In the genomic region with DNA sequence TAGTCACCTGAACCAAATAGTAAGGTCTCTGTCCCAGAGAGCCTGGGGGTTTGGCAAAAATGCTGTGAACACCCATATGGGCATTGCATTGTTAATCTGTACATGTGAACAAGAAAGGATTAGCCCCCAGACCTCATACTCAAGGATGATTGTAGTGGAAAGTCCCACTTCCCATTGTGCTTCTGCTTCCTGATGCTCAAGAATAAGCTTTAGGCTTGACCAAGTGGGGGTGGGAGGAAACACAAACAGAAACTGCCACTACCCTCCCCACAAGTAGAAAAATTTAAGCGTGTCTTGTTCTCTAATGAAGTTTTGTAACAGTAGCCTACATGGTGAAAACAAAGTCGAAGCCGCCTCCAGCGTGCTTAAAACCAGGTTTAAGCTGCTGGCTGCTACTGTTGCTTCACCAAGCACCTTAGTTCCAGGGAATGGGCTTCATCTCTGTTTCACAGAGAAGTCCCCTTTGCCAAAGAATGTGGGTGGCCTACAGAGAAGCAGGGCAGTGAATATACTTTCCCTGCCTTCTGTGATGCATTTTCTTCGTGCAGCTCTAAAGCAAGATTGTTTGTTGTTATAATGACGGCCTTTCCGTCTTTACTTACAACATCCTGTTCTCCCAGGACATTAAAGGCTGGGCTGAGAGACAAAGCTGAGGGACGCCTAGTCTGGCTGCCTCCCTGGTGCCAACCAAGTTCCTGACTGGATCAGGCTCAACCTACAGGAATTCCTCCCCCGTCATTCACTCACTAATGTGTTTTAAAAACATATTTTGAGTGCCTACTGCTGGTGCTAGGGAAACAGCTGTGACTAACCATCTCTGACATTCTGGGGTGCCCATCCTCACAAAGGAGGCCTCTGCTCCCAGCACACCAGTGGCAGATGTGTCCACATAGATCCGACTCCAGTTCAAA, we compare ENCODE assay signal across 1 cellular context.
TF ChIP-seq lines count a peak whose summit lies in the region.

No MANE protein-coding gene starts in this region.

TF ChIP-seq in H1, 55 proteins besides CTCF, POLR2A, EP300 and RAD21:
- TF ChIP-seq HDAC6 (IDR thresholded peaks at IDR 0.05; ENCODE audit: low read depth, low read length), result no peak
- no peak for TF ChIP-seq MAFK (IDR thresholded peaks at IDR 0.05; ENCODE audit: low read depth, low read length)
- no peak for TF ChIP-seq SP1 (IDR thresholded peaks at IDR 0.05; ENCODE audit: low read depth, low read length)
- TF ChIP-seq RBBP5 (IDR thresholded peaks at IDR 0.05; ENCODE audit: borderline replicate concordance, low read depth, low read length), result no peak
- TF ChIP-seq KDM1A (IDR thresholded peaks at IDR 0.05; ENCODE audit: borderline replicate concordance, low read length), result no peak
- TF ChIP-seq, protein P1, sequence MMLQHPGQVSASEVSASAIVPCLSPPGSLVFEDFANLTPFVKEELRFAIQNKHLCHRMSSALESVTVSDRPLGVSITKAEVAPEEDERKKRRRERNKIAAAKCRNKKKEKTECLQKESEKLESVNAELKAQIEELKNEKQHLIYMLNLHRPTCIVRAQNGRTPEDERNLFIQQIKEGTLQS (IDR thresholded peaks at IDR 0.05; ENCODE audit: insufficient read depth, low read depth, low read length), result no peak
TF ChIP-seq in H1: peak in this region for 0.
